In the genomic region with DNA sequence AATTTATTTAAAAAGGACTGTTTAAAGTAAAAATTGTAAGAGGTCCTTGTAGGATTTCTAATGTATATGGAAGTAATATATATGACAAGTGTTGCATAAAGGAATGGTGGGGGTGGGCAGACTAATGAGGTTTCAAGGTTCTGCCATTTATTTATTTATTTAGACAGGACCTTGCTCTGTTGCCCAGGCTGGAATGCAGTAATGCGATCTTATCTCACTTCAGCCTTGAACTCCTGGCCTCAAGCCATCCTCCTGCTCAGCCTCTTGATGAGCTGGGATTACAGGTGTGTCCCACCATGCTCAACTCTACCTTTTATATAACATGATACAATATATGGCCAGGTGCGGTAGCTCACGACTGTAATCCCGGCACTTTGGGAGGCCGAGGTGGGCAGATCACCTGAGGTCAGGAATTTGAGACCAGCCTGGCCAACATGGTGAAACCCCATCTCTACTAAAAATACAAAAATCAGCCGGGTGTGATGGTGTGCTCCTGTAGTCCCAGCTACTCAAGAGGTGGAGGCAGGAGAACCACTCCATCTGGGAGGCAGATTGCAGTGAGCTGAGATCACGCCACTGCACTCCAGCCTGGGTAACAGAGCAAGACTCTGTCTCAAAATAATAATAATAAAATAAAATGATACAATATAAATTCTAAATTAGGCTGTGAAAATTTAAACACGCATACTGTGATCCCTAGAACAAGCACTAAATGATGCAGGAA, we compare ENCODE assay signal across 1 cellular context.
TF ChIP-seq lines count a peak whose summit lies in the region.

No MANE protein-coding gene starts in this region.

TF ChIP-seq in HepG2, 621 proteins besides CTCF, POLR2A, EP300 and RAD21 (continued from another document and continues in another):
- TF ChIP-seq NFAT5 (CRISPR knock-in tag; IDR thresholded peaks at IDR 0.05): no peak
- TF ChIP-seq ZNF609 (CRISPR knock-in tag; IDR thresholded peaks at IDR 0.05; ENCODE audit: borderline replicate concordance): peak; percentile 80; the same call in 1 of the 2 replicates
- no peak for TF ChIP-seq GTF2F1 (IDR thresholded peaks at IDR 0.05; ENCODE audit: low read length)
- peak; percentile 75; the same call in 1 of the 2 replicates for TF ChIP-seq ZNF878 (CRISPR knock-in tag; IDR thresholded peaks at IDR 0.05)
- TF ChIP-seq ZNF670 (CRISPR knock-in tag; IDR thresholded peaks at IDR 0.05; ENCODE audit: borderline replicate concordance): peak; percentile 31; the same call in 1 of the 2 replicates
- TF ChIP-seq HOXD1 (CRISPR knock-in tag; IDR thresholded peaks at IDR 0.05): no peak; the same call in 1 of the 2 replicates
- peak; percentile 59 for TF ChIP-seq GATAD1 (CRISPR knock-in tag; IDR thresholded peaks at IDR 0.05)
- no peak for TF ChIP-seq SP1 (IDR thresholded peaks at IDR 0.05)
- no peak for TF ChIP-seq SP1 (CRISPR knock-in tag; IDR thresholded peaks at IDR 0.05)
- no peak for TF ChIP-seq HOXA9 (CRISPR knock-in tag; IDR thresholded peaks at IDR 0.05; ENCODE audit: borderline replicate concordance)
- TF ChIP-seq ZNF205 (CRISPR knock-in tag; IDR thresholded peaks at IDR 0.05): 0 out of 2 replicates have a peak, but pooled peaks have one; percentile 36
- no peak for TF ChIP-seq SMAD9 (CRISPR knock-in tag; IDR thresholded peaks at IDR 0.05)
- TF ChIP-seq ARNT (IDR thresholded peaks at IDR 0.05): no peak
- no peak for TF ChIP-seq ZBTB42 (CRISPR knock-in tag; IDR thresholded peaks at IDR 0.05)
- TF ChIP-seq ZFP36L1 (CRISPR knock-in tag; IDR thresholded peaks at IDR 0.05): no peak
- TF ChIP-seq ZNF274 (CRISPR knock-in tag; IDR thresholded peaks at IDR 0.05): no peak
- TF ChIP-seq ZNF839 (CRISPR knock-in tag; IDR thresholded peaks at IDR 0.05; ENCODE audit: borderline replicate concordance): no peak
- no peak for TF ChIP-seq LRRFIP1 (CRISPR knock-in tag; conservative IDR thresholded peaks at IDR 0.05)
- no peak for TF ChIP-seq ZNF136 (CRISPR knock-in tag; IDR thresholded peaks at IDR 0.05; ENCODE audit: low read depth)
- TF ChIP-seq PPARG (CRISPR knock-in tag; conservative IDR thresholded peaks at IDR 0.05): peak; percentile 54; the same call in 1 of the 2 replicates
- TF ChIP-seq, protein P1, sequence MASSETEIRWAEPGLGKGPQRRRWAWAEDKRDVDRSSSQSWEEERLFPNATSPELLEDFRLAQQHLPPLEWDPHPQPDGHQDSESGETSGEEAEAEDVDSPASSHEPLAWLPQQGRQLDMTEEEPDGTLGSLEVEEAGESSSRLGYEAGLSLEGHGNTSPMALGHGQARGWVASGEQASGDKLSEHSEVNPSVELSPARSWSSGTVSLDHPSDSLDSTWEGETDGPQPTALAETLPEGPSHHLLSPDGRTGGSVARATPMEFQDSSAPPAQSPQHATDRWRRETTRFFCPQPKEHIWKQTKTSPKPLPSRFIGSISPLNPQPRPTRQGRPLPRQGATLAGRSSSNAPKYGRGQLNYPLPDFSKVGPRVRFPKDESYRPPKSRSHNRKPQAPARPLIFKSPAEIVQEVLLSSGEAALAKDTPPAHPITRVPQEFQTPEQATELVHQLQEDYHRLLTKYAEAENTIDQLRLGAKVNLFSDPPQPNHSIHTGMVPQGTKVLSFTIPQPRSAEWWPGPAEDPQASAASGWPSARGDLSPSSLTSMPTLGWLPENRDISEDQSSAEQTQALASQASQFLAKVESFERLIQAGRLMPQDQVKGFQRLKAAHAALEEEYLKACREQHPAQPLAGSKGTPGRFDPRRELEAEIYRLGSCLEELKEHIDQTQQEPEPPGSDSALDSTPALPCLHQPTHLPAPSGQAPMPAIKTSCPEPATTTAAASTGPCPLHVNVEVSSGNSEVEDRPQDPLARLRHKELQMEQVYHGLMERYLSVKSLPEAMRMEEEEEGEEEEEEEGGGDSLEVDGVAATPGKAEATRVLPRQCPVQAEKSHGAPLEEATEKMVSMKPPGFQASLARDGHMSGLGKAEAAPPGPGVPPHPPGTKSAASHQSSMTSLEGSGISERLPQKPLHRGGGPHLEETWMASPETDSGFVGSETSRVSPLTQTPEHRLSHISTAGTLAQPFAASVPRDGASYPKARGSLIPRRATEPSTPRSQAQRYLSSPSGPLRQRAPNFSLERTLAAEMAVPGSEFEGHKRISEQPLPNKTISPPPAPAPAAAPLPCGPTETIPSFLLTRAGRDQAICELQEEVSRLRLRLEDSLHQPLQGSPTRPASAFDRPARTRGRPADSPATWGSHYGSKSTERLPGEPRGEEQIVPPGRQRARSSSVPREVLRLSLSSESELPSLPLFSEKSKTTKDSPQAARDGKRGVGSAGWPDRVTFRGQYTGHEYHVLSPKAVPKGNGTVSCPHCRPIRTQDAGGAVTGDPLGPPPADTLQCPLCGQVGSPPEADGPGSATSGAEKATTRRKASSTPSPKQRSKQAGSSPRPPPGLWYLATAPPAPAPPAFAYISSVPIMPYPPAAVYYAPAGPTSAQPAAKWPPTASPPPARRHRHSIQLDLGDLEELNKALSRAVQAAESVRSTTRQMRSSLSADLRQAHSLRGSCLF (CRISPR knock-in tag; IDR thresholded peaks at IDR 0.05; ENCODE audit: borderline replicate concordance): no peak
- TF ChIP-seq, protein P2, sequence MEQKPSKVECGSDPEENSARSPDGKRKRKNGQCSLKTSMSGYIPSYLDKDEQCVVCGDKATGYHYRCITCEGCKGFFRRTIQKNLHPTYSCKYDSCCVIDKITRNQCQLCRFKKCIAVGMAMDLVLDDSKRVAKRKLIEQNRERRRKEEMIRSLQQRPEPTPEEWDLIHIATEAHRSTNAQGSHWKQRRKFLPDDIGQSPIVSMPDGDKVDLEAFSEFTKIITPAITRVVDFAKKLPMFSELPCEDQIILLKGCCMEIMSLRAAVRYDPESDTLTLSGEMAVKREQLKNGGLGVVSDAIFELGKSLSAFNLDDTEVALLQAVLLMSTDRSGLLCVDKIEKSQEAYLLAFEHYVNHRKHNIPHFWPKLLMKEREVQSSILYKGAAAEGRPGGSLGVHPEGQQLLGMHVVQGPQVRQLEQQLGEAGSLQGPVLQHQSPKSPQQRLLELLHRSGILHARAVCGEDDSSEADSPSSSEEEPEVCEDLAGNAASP (CRISPR knock-in tag; IDR thresholded peaks at IDR 0.05; ENCODE audit: borderline replicate concordance): peak; percentile 84
- no peak for TF ChIP-seq SMARCC2 (IDR thresholded peaks at IDR 0.05)
- TF ChIP-seq ZNF572 (CRISPR knock-in tag; IDR thresholded peaks at IDR 0.05): no peak
- peak; percentile 89 for TF ChIP-seq GATA4 (IDR thresholded peaks at IDR 0.05; ENCODE audit: borderline replicate concordance, low read depth)
- TF ChIP-seq NCOA2 (CRISPR knock-in tag; IDR thresholded peaks at IDR 0.05): peak; percentile 94
- TF ChIP-seq ZNF501 (CRISPR knock-in tag; IDR thresholded peaks at IDR 0.05): no peak
- no peak for TF ChIP-seq NFE2 (CRISPR knock-in tag; IDR thresholded peaks at IDR 0.05)
- TF ChIP-seq ZNF512 (CRISPR knock-in tag; IDR thresholded peaks at IDR 0.05): no peak
- peak; percentile 95 for TF ChIP-seq SIX4 (CRISPR knock-in tag; IDR thresholded peaks at IDR 0.05)
- TF ChIP-seq ZNF383 (CRISPR knock-in tag; IDR thresholded peaks at IDR 0.05; ENCODE audit: borderline replicate concordance): no peak
- no peak for TF ChIP-seq CBX1 (IDR thresholded peaks at IDR 0.05; ENCODE audit: low read depth)
- TF ChIP-seq YEATS2 (CRISPR knock-in tag; IDR thresholded peaks at IDR 0.05; ENCODE audit: borderline replicate concordance): no peak
- no peak for TF ChIP-seq ZNF781 (CRISPR knock-in tag; IDR thresholded peaks at IDR 0.05; ENCODE audit: borderline replicate concordance, not compliant biosample characterization)
- no peak for TF ChIP-seq ZNF101 (CRISPR knock-in tag; IDR thresholded peaks at IDR 0.05; ENCODE audit: borderline replicate concordance, low read depth)
- no peak for TF ChIP-seq TCF7L2 (IDR thresholded peaks at IDR 0.05; ENCODE audit: low read depth, low read length)
- no peak for TF ChIP-seq ZNF7 (CRISPR knock-in tag; IDR thresholded peaks at IDR 0.05)
